In genomic region chr2:148927010-148927409, GRCh38 we compare ENCODE assay signal across 8 cellular contexts.
A peak's percentile ranks its signal among the peaks of the same experiment; 100 is the strongest.
DNase-seq lines count a peak whose midpoint lies in the region; ATAC-seq lines count a peak whose summit lies in the region.

No MANE protein-coding gene starts in this region.

- ATAC-seq in GM19372 (IDR thresholded peaks at IDR 0.05; ENCODE audit: low read depth, unreplicated experiment): peak; percentile 55
- peak; percentile 38 for ATAC-seq in HG03066 (IDR thresholded peaks at IDR 0.05; ENCODE audit: low read depth, unreplicated experiment)
- ATAC-seq in stimulated activated naive CD8-positive, alpha-beta T cell treated with anti-CD3 and anti-CD28 coated beads, Interleukin-15, Interleukin-2, amounts not matched to agents 100 U/mL and 50 U/mL, for 24 hours: peak; percentile 82

- DNase-seq in UCSD-AML1 (lab: John Stamatoyannopoulos, UW; ENCODE audit: unreplicated experiment) (peak; percentile 28), germinal center (ENCODE audit: low spot score) (peak; percentile 7), NAMALWA (ENCODE audit: low spot score) (no peak), iPS-NIHi11 (ENCODE audit: low spot score) (no peak), middle frontal gyrus (ENCODE audit: extremely low spot score, low spot score) (no peak)
- peak; percentile 32 for DNase-seq in stimulated activated naive CD8-positive, alpha-beta T cell treated with anti-CD3 and anti-CD28 coated beads, Interleukin-15, Interleukin-2, amounts not matched to agents 100 U/mL and 50 U/mL, for 24 hours

Comparison
In these comparisons a context has a peak if more than half of its experiments do, and no peak if none do; other contexts are left out.
1. DNase-seq: peak in UCSD-AML1 (single experiment), germinal center (single experiment) and stimulated activated naive CD8-positive, alpha-beta T cell treated with anti-CD3 and anti-CD28 coated beads, Interleukin-15, Interleukin-2, amounts not matched to agents 100 U/mL and 50 U/mL, for 24 hours (single experiment); none in NAMALWA (single experiment), iPS-NIHi11 (single experiment) and middle frontal gyrus (single experiment).
2. Peak in every context shown above with its lines, with median percentiles within 50 percentile points of each other: ATAC-seq.